In the genomic region with DNA sequence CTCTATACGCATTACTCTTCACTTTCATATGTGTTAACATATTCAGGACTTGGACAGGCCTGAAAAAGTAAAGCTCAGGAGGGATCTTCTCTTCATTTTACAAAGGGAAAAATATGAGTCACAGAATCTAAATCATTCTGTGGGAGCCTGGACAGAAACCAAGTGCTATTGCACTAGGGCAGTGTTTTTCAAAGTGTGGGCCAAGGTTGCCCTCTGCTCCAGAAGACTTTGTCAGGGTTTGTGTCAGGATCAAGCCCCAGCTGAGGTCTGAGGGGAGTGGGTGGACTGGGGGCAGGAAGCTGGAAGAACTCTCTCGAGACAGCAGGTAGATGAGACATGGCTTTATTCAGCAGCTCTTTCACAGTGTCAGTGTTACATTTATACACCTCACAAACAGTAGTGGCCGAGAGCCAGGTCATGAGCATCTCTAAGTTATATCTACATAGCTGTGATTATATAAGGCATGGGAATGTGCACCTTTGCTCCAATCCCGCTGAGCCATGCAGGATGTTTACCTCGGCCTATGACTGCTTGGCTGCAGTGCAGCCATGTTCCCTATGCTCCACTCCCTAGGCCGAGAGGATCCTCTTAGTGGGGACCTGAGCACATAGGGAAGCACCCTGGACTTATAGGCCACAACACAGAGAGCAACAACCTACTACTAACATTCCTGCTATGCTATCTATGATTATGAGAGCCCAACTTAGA, we compare ENCODE assay signal across 20 cellular contexts.
DNase-seq lines count a peak whose midpoint lies in the region; ATAC-seq, FAIRE-seq and TF ChIP-seq lines count a peak whose summit lies in the region.
"Had no signal": no experiment of that assay in that cellular context is flagged by ENCODE, and none has a peak within 500 bp of the region (broad histone marks: within the 10 kb centered on the region; RNA-seq: fewer than 3 reads in every experiment).

No MANE protein-coding gene starts in this region.

- peaks cover 9% of the 10 kb centered on the region for H3K27me3 Mint-ChIP-seq in activated CD8-positive, alpha-beta T cell treated with anti-CD3 and anti-CD28 coated beads for 36 hours
- H3K27me3 Mint-ChIP-seq: activated naive CD8-positive, alpha-beta T cell treated with anti-CD3 and anti-CD28 coated beads, Interleukin-2, amount 50 U/mL, for 24 hours had no signal

- intact Hi-C loops in activated CD8-positive, alpha-beta T cell treated with anti-CD3 and anti-CD28 coated beads for 36 hours (cut with micrococcal nuclease) = no loop called here

- H3K27me3 ChIP-seq in gastroesophageal sphincter (no peaks in the 10 kb centered on the region), subcutaneous abdominal adipose tissue (ENCODE audit: control insufficient read depth in 5 of 5, insufficient read depth in 4 of 5, low read length in 5 of 5) (no peaks in the 10 kb centered on the region)
- H3K27me3 ChIP-seq: BLaER1 treated with 17β-estradiol and CSF1 and Interleukin-3, amounts not matched to agents 10 nM and 100 nM had no signal

- H3K4me1 Mint-ChIP-seq in activated CD8-positive, alpha-beta T cell treated with anti-CD3 and anti-CD28 coated beads for 36 hours (ENCODE audit: low read depth) = no peaks in the 10 kb centered on the region
- H3K4me1 Mint-ChIP-seq: activated naive CD8-positive, alpha-beta T cell treated with anti-CD3 and anti-CD28 coated beads, Interleukin-2, amount 50 U/mL, for 24 hours had no signal

- no peak overlapping the region for H3K27ac Mint-ChIP-seq in activated CD8-positive, alpha-beta T cell treated with anti-CD3 and anti-CD28 coated beads for 36 hours
- H3K27ac Mint-ChIP-seq: activated naive CD8-positive, alpha-beta T cell treated with anti-CD3 and anti-CD28 coated beads, Interleukin-2, amount 50 U/mL, for 24 hours; activated T-cell treated with anti-CD3 and anti-CD28 coated beads, Interleukin-2, amount 50 U/mL, for 72 hours had no signal

- H3K4me1 ChIP-seq in HEK293 (ENCODE audit: control insufficient read depth, insufficient read depth, low read length) (no peaks in the 10 kb centered on the region), gastroesophageal sphincter (peaks cover 0 to 50% (median 0%) of the 10 kb centered on the region in 3 donors), subcutaneous abdominal adipose tissue (ENCODE audit: control insufficient read depth in 5 of 5, insufficient read depth in 5 of 5, low read length in 5 of 5) (peaks cover 0 to 28% (median 5%) of the 10 kb centered on the region in 5 donors)
- H3K4me1 ChIP-seq: BLaER1 treated with 17β-estradiol and CSF1 and Interleukin-3, amounts not matched to agents 10 nM and 100 nM; parathyroid adenoma had no signal

- H3K36me3 ChIP-seq in HEK293 (ENCODE audit: control insufficient read depth in 2 of 2, insufficient read depth in 1 of 2, low read length in 2 of 2) (no peaks in the 10 kb centered on the region), gastroesophageal sphincter (no peaks in the 10 kb centered on the region), subcutaneous abdominal adipose tissue (ENCODE audit: control insufficient read depth in 5 of 5, insufficient read depth in 5 of 5, low read length in 5 of 5) (no peaks in the 10 kb centered on the region)
- H3K36me3 ChIP-seq: BLaER1 treated with 17β-estradiol and CSF1 and Interleukin-3, amounts not matched to agents 10 nM and 100 nM had no signal

- DNase-seq in astrocyte of the spinal cord (ENCODE audit: low read depth, low spot score) (peak; percentile 70), H54 (ENCODE audit: insufficient read length, low spot score) (no peak), NCI-H748 (lab: John Stamatoyannopoulos, UW; ENCODE audit: unreplicated experiment) (no peak)
- DNase-seq in activated CD8-positive, alpha-beta T cell treated with anti-CD3 and anti-CD28 coated beads for 36 hours = no peak
- DNase-seq: activated CD4-positive, alpha-beta T cell treated with anti-CD3 and anti-CD28 coated beads, Interleukin-2, amount 50 U/mL, for 1 hour; activated naive CD8-positive, alpha-beta T cell treated with anti-CD3 and anti-CD28 coated beads, Interleukin-2, amount 50 U/mL, for 24 hours; activated T-cell treated with anti-CD3 and anti-CD28 coated beads, Interleukin-2, amount 50 U/mL, for 72 hours; DMS153; GOT3; left colon; MV-4-11; substantia nigra had no signal

- H3K27ac ChIP-seq in HEK293 (ENCODE audit: extremely low read depth, low read depth, low read length) (no peak overlapping the region), gastroesophageal sphincter (peak overlapping the region in 3 of 4 donors; percentile 47 to 76 (median 76)), subcutaneous abdominal adipose tissue (ENCODE audit: low read depth, low read length) (peak overlapping the region; percentile 68)
- H3K27ac ChIP-seq: BLaER1 treated with 17β-estradiol and CSF1 and Interleukin-3, amounts not matched to agents 10 nM and 100 nM; parathyroid adenoma had no signal

- FAIRE-seq in H54 (lab: Jason Lieb, UNC) = no peak
- FAIRE-seq: colon had no signal

- no peak overlapping the region for H3K9ac ChIP-seq in subcutaneous abdominal adipose tissue (ENCODE audit: low read length in 5 of 5)
- H3K9ac ChIP-seq: BLaER1 treated with 17β-estradiol and CSF1 and Interleukin-3, amounts not matched to agents 10 nM and 100 nM; parathyroid adenoma had no signal

- H3K36me3 Mint-ChIP-seq in activated CD8-positive, alpha-beta T cell treated with anti-CD3 and anti-CD28 coated beads for 36 hours (ENCODE audit: low read depth) = no peaks in the 10 kb centered on the region

- TF ChIP-seq CTCF in HEK293 (tag by site-specific recombination; IDR thresholded peaks at IDR 0.05) (no peak), astrocyte of the spinal cord (IDR thresholded peaks at IDR 0.05; ENCODE audit: low read depth, low read length) (no peak), gastroesophageal sphincter (IDR thresholded peaks at IDR 0.05) (no peak)
- no peak for TF ChIP-seq CTCF in activated CD8-positive, alpha-beta T cell treated with anti-CD3 and anti-CD28 coated beads for 36 hours (IDR thresholded peaks at IDR 0.05)

- CTCF ChIA-PET in HEK293 (lab: Yijun Ruan, JAX) = interaction anchor here (0.6 to 1.6 kb wide), 2 partner anchors 59 to 654 kb away, joined by 3 read pairs; no protein-coding TSS in a partner anchor
- CTCF ChIA-PET in activated CD8-positive, alpha-beta T cell treated with anti-CD3 and anti-CD28 coated beads for 36 hours (lab: Charles Lee) = interaction anchor here (1.2 to 1.5 kb wide), 2 partner anchors 8 to 81 kb away, joined by 3 to 4 read pairs; no protein-coding TSS in a partner anchor

- 49% methylated on average over 2 to 3 of the region's 6 CpGs for WGBS in gastroesophageal sphincter (ENCODE audit: low coverage in 1 of 2), 2 donors

- ATAC-seq in gastroesophageal sphincter (no peak), HG03571 (IDR thresholded peaks at IDR 0.05; ENCODE audit: unreplicated experiment) (no peak)
- ATAC-seq in activated CD8-positive, alpha-beta T cell treated with anti-CD3 and anti-CD28 coated beads for 36 hours = no peak
- ATAC-seq: activated naive CD8-positive, alpha-beta T cell treated with anti-CD3 and anti-CD28 coated beads, Interleukin-2, amount 50 U/mL, for 24 hours; activated T-cell treated with anti-CD3 and anti-CD28 coated beads, Interleukin-2, amount 50 U/mL, for 72 hours; left colon; Panc1 had no signal

- no peaks in the 10 kb centered on the region for H3K9me3 Mint-ChIP-seq in activated CD8-positive, alpha-beta T cell treated with anti-CD3 and anti-CD28 coated beads for 36 hours
- H3K9me3 Mint-ChIP-seq: activated naive CD8-positive, alpha-beta T cell treated with anti-CD3 and anti-CD28 coated beads, Interleukin-2, amount 50 U/mL, for 24 hours; activated T-cell treated with anti-CD3 and anti-CD28 coated beads, Interleukin-2, amount 50 U/mL, for 72 hours had no signal

- TF ChIP-seq POLR2A in gastroesophageal sphincter (IDR thresholded peaks at IDR 0.05) = no peak
- no peak for TF ChIP-seq POLR2A in H54 (IDR thresholded peaks at IDR 0.05; ENCODE audit: low read depth, low read length)

- H3K4me3 Mint-ChIP-seq in activated CD8-positive, alpha-beta T cell treated with anti-CD3 and anti-CD28 coated beads for 36 hours = no peak overlapping the region
- H3K4me3 Mint-ChIP-seq: activated naive CD8-positive, alpha-beta T cell treated with anti-CD3 and anti-CD28 coated beads, Interleukin-2, amount 50 U/mL, for 24 hours; activated T-cell treated with anti-CD3 and anti-CD28 coated beads, Interleukin-2, amount 50 U/mL, for 72 hours had no signal

- H3K9me3 ChIP-seq in HEK293 (ENCODE audit: control insufficient read depth, insufficient read depth, low read depth, low read length) (no peaks in the 10 kb centered on the region), gastroesophageal sphincter (peaks cover 0 to 3% (median 0%) of the 10 kb centered on the region in 3 donors), subcutaneous abdominal adipose tissue (ENCODE audit: control insufficient read depth in 5 of 5, low read length in 5 of 5) (peaks cover 0 to 5% (median 0%) of the 10 kb centered on the region in 5 donors)

- POLR2A ChIA-PET in HEK293 (lab: Yijun Ruan, JAX) = no interaction called here
- POLR2A ChIA-PET in activated CD8-positive, alpha-beta T cell treated with anti-CD3 and anti-CD28 coated beads for 36 hours (lab: Charles Lee) = no interaction called here

- no peak for TF ChIP-seq EP300 in gastroesophageal sphincter (IDR thresholded peaks at IDR 0.05)

- H3K4me3 ChIP-seq in HEK293 (ENCODE audit: low read depth, low read length) = no peak overlapping the region
- no peak overlapping the region for H3K4me3 ChIP-seq in astrocyte of the spinal cord (ENCODE audit: low read depth, low read length)
- no peak overlapping the region for H3K4me3 ChIP-seq in gastroesophageal sphincter
- H3K4me3 ChIP-seq in subcutaneous abdominal adipose tissue (ENCODE audit: low read depth in 1 of 5, low read length in 5 of 5) = no peak overlapping the region
- H3K4me3 ChIP-seq: BLaER1 treated with 17β-estradiol and CSF1 and Interleukin-3, amounts not matched to agents 10 nM and 100 nM had no signal

- in situ Hi-C loops in astrocyte of the spinal cord (cut with HindIII; ENCODE audit: low sequenced_read_pairs) = no loop called here

TF ChIP-seq in HEK293, 187 proteins besides CTCF, POLR2A, EP300 and RAD21 (continues in another document):
- TF ChIP-seq ZNF175 (tag by site-specific recombination; IDR thresholded peaks at IDR 0.05) (no peak), ZNF747 (tag by site-specific recombination; IDR thresholded peaks at IDR 0.05) (no peak), ZNF501 (tag by site-specific recombination; IDR thresholded peaks at IDR 0.05) (no peak), ZNF354C (tag by site-specific recombination; IDR thresholded peaks at IDR 0.05; ENCODE audit: borderline replicate concordance, low read depth) (no peak), KLF1 (tag by site-specific recombination; IDR thresholded peaks at IDR 0.05) (no peak), ZNF341 (tag by site-specific recombination; IDR thresholded peaks at IDR 0.05; ENCODE audit: low read depth) (no peak)
